Comparison of ENCODE assay signal across 23 cellular contexts in the genomic region with DNA sequence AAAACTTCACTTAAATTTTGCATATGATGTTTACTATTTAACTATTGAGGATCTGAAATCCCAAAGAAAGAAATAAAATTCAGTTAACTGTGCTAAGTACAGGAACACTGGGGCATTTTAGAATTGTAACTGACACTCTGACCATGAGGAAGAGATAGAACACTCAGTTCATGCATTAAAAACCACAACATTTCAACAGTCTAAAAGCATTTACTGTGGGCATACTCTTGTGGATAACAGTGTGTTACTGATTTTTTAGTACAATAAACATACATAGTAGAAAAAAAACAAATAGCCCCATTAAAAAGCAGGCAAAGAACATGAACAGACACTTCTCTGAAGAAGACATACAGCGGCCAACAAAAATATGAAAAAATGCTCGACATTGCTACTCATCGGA.
DNase-seq lines count a peak whose midpoint lies in the region; ATAC-seq, FAIRE-seq and TF ChIP-seq lines count a peak whose summit lies in the region.
"Had no signal": no experiment of that assay in that cellular context is flagged by ENCODE, and none has a peak within 500 bp of the region (broad histone marks: within the 10 kb centered on the region; RNA-seq: fewer than 3 reads in every experiment).

No MANE protein-coding gene starts in this region.

- H3K36me3 ChIP-seq in heart right ventricle: no peaks in the 10 kb centered on the region
- H3K36me3 ChIP-seq: SJSA1 had no signal

- 92 to 96% methylated on average over 3 of the region's 3 CpGs for WGBS in heart right ventricle, 2 donors

- no peaks in the 10 kb centered on the region for H3K4me1 ChIP-seq in heart right ventricle
- H3K4me1 ChIP-seq: SJSA1 had no signal

- DNase-seq in D721Med (ENCODE audit: insufficient read length, low spot score) (no peak), OCI-M1 (lab: John Stamatoyannopoulos, UW) (peak; percentile 34), choroid plexus epithelial cell (ENCODE audit: low read depth) (peak; percentile 75), iris pigment epithelial cell (ENCODE audit: low read depth) (peak; percentile 69), NCI-H774 (lab: John Stamatoyannopoulos, UW) (no peak), heart right ventricle (no peak), GM12891 (ENCODE audit: insufficient read length, low spot score) (no peak), midbrain (lab: John Stamatoyannopoulos, UW) (no peak)
- DNase-seq: AML-193; Calu3; CD8-positive, alpha-beta memory T cell; GDM1; Karpas-422; NCI-H1092 treated with DMSO at 0.1 percent for 48 hours; NCI-H146; NCI-H2081; NCI-H2171; NCI-H345; NCI-H524 treated with DMSO at 0.1 percent for 48 hours had no signal

- no peak for ATAC-seq in heart right ventricle
- ATAC-seq: Right ventricle myocardium inferior had no signal

- no peak overlapping the region for H3K27ac ChIP-seq in heart right ventricle
- H3K27ac ChIP-seq: C4-2B, SJSA1 had no signal

- no peak for TF ChIP-seq POLR2A in GM12891 (IDR thresholded peaks at IDR 0.05; ENCODE audit: low read depth, low read length)

- no peaks in the 10 kb centered on the region for H3K9me3 ChIP-seq in heart right ventricle
- H3K9me3 ChIP-seq: SJSA1 had no signal

- intact Hi-C loops in heart right ventricle (cut with DNase I): no loop called here

- FAIRE-seq in D721Med (lab: Jason Lieb, UNC) (peak; percentile 46), GM12891 (lab: Jason Lieb, UNC) (no peak)
- FAIRE-seq: H54 had no signal

- TF ChIP-seq CTCF in D721Med (IDR thresholded peaks at IDR 0.05; ENCODE audit: insufficient read depth, missing control alignments) (no peak), choroid plexus epithelial cell (conservative IDR thresholded peaks at IDR 0.05; ENCODE audit: low read depth, low read length) (no peak), heart right ventricle (IDR thresholded peaks at IDR 0.05) (no peak)

- H3K4me3 ChIP-seq in choroid plexus epithelial cell (ENCODE audit: low read depth, low read length) (no peak overlapping the region), heart right ventricle (no peak overlapping the region)
- H3K4me3 ChIP-seq: SJSA1 had no signal

- no peaks in the 10 kb centered on the region for H3K27me3 ChIP-seq in heart right ventricle
- H3K27me3 ChIP-seq: SJSA1 had no signal

TF ChIP-seq in GM12891, 5 proteins besides CTCF, POLR2A, EP300 and RAD21:
- no peak for TF ChIP-seq TAF1 (IDR thresholded peaks at IDR 0.05; ENCODE audit: low read depth, low read length)

Comparison
In these comparisons a context has a peak if more than half of its experiments do, and no peak if none do; other contexts are left out.
1. DNase-seq: peak in OCI-M1 (single experiment), choroid plexus epithelial cell (single experiment) and iris pigment epithelial cell (single experiment); none in D721Med (single experiment), NCI-H774 (single experiment), heart right ventricle (0 of 2), GM12891 (single experiment) and midbrain (single experiment).